ENCODE assay signal across 8 cellular contexts in genomic region chr4:54971474-54971950, GRCh38.
DNase-seq lines count a peak whose midpoint lies in the region; ATAC-seq and TF ChIP-seq lines count a peak whose summit lies in the region.

No MANE protein-coding gene starts in this region.

- no peak overlapping the region for H3K9ac ChIP-seq in OCI-LY3 (ENCODE audit: low read length)

- H2AFZ ChIP-seq in OCI-LY3 (ENCODE audit: low read depth, low read length), result no peak overlapping the region

- H3K4me1 ChIP-seq in CD4-positive, alpha-beta memory T cell (ENCODE audit: insufficient read depth, low read length), result no peaks in the 10 kb centered on the region
- no peaks in the 10 kb centered on the region for H3K4me1 ChIP-seq in OCI-LY3 (ENCODE audit: low read length)

- H3K4me1 Mint-ChIP-seq in CD4-positive, alpha-beta memory T cell, result no peaks in the 10 kb centered on the region

- intact Hi-C loops in CD4-positive, alpha-beta memory T cell (cut with micrococcal nuclease), result loop anchor here (2.0 kb wide), 1 partner anchor 895 kb away; no protein-coding TSS in a partner anchor

- H3K4me3 ChIP-seq in CD4-positive, alpha-beta memory T cell (ENCODE audit: low read length in 2 of 2), result no peak overlapping the region
- H3K4me3 ChIP-seq in OCI-LY3 (ENCODE audit: low read length), result no peak overlapping the region

- DNase-seq in CD4-positive, alpha-beta memory T cell, result peak in 4 of 5 donors; percentile 12 to 24 (median 16)
- DNase-seq in HuH-7 (ENCODE audit: low spot score) (peak; percentile 71), dermis microvascular lymphatic vessel endothelial cell (ENCODE audit: low read depth in 2 of 2) (peak; percentile 43 to 64), lung microvascular endothelial cell (ENCODE audit: low read depth in 2 of 2) (peak; percentile 66 to 69)
- DNase-seq in activated CD4-positive, CD25-positive, alpha-beta regulatory T cell (lab: John Stamatoyannopoulos, UW), result no peak

- no peaks in the 10 kb centered on the region for H3K9me3 Mint-ChIP-seq in CD4-positive, alpha-beta memory T cell

- no peak overlapping the region for H3K4me3 Mint-ChIP-seq in CD4-positive, alpha-beta memory T cell

- POLR2A ChIA-PET in CD4-positive, alpha-beta memory T cell (lab: Charles Lee; ENCODE audit: partially characterized antibody), result no interaction called here

- H3K27ac Mint-ChIP-seq in CD4-positive, alpha-beta memory T cell, result no peak overlapping the region

- no peaks in the 10 kb centered on the region for H3K27me3 ChIP-seq in CD4-positive, alpha-beta memory T cell (ENCODE audit: insufficient read depth, low read length)
- H3K27me3 ChIP-seq in OCI-LY3 (ENCODE audit: low read depth, low read length), result no peaks in the 10 kb centered on the region

- peak; percentile 68 for TF ChIP-seq CTCF in OCI-LY3 (IDR thresholded peaks at IDR 0.05; ENCODE audit: low read depth, low read length)

- no peaks in the 10 kb centered on the region for H3K36me3 Mint-ChIP-seq in CD4-positive, alpha-beta memory T cell

- peaks cover 0 to 2% of the 10 kb centered on the region in 2 donors for H3K27me3 Mint-ChIP-seq in CD4-positive, alpha-beta memory T cell

- H3K4me2 ChIP-seq in OCI-LY3 (ENCODE audit: low read length), result no peak overlapping the region

- ATAC-seq in GM18909 (IDR thresholded peaks at IDR 0.05; ENCODE audit: poor library complexity, unreplicated experiment) (peak; percentile 84), GM19324 (IDR thresholded peaks at IDR 0.05; ENCODE audit: low FRiP score, unreplicated experiment) (no peak)

- no peaks in the 10 kb centered on the region for H3K36me3 ChIP-seq in CD4-positive, alpha-beta memory T cell (ENCODE audit: insufficient read depth, low read length)
- no peaks in the 10 kb centered on the region for H3K36me3 ChIP-seq in OCI-LY3 (replicated peaks; ENCODE audit: low read depth, low read length)

- no peaks in the 10 kb centered on the region for H4K20me1 ChIP-seq in OCI-LY3 (ENCODE audit: insufficient read depth, low read length)

- no peaks in the 10 kb centered on the region for H3K9me3 ChIP-seq in CD4-positive, alpha-beta memory T cell (ENCODE audit: control insufficient read depth in 1 of 2, low read length in 2 of 2)
- no peaks in the 10 kb centered on the region for H3K9me3 ChIP-seq in OCI-LY3 (ENCODE audit: insufficient read depth, low read length)

- H3K27ac ChIP-seq in CD4-positive, alpha-beta memory T cell (ENCODE audit: low read depth, low read length), result no peak overlapping the region
- no peak overlapping the region for H3K27ac ChIP-seq in OCI-LY3 (ENCODE audit: low read length)

- CTCF ChIA-PET in CD4-positive, alpha-beta memory T cell (lab: Charles Lee; ENCODE audit: partially characterized antibody), result no interaction called here

- H3K79me2 ChIP-seq in OCI-LY3 (ENCODE audit: low read length), result no peaks in the 10 kb centered on the region

Comparison
In these comparisons a context has a peak if more than half of its experiments do, and no peak if none do; other contexts are left out.
1. DNase-seq: peak in CD4-positive, alpha-beta memory T cell (4 of 5), HuH-7 (single experiment), dermis microvascular lymphatic vessel endothelial cell (2 of 2) and lung microvascular endothelial cell (2 of 2); none in activated CD4-positive, CD25-positive, alpha-beta regulatory T cell (0 of 4).